ENCODE assay signal across 1 cellular context in genomic region chr2:28407976-28408690, GRCh38.
TF ChIP-seq lines count a peak whose summit lies in the region.

No MANE protein-coding gene starts in this region.

TF ChIP-seq in IMR-90, 13 proteins besides CTCF, POLR2A, EP300 and RAD21 (continued from another document):
- TF ChIP-seq MAFK (IDR thresholded peaks at IDR 0.05; ENCODE audit: low read depth, low read length) (no peak), USF2 (IDR thresholded peaks at IDR 0.05; ENCODE audit: low read depth, low read length) (no peak), NFE2L2 (IDR thresholded peaks at IDR 0.05; ENCODE audit: low read depth, low read length) (no peak), MXI1 (IDR thresholded peaks at IDR 0.05; ENCODE audit: borderline replicate concordance, low read depth, low read length) (no peak)
TF ChIP-seq in IMR-90: peak in this region for 0.
